ENCODE assay signal across 8 cellular contexts in genomic region chrX:129843209-129843458, GRCh38. TPM values are rescaled to one million over a fixed set of nuclear protein-coding genes. Genes with fewer than 3 reads are reported as not detected.
DNase-seq lines count a peak whose midpoint lies in the region; ATAC-seq and TF ChIP-seq lines count a peak whose summit lies in the region.

No MANE protein-coding gene starts in this region.

- H3K4me3 ChIP-seq in H7 (ENCODE audit: insufficient read depth, low read depth, low read length) = peak overlapping the region; percentile 78
- H3K4me3 ChIP-seq in WERI-Rb-1 (ENCODE audit: low read depth, low read length) = peak overlapping the region; percentile 76
- H3K4me3 ChIP-seq in skeletal muscle satellite cell (ENCODE audit: low read length) = peak overlapping the region; percentile 88

- peak overlapping the region; percentile 89 for H3K4me2 ChIP-seq in skeletal muscle satellite cell (ENCODE audit: low read length)

- ATAC-seq in HG02884 (IDR thresholded peaks at IDR 0.05; ENCODE audit: unreplicated experiment) = no peak

- TF ChIP-seq CTCF in WERI-Rb-1 (IDR thresholded peaks at IDR 0.05; ENCODE audit: low read depth, low read length) = no peak

- peak overlapping the region; percentile 55 for H3K27ac ChIP-seq in WERI-Rb-1

- H3K9me3 ChIP-seq in WERI-Rb-1 (ENCODE audit: severe bottlenecking) = no peaks in the 10 kb centered on the region
- H3K9me3 ChIP-seq in skeletal muscle satellite cell (replicated peaks; ENCODE audit: low read length) = no peaks in the 10 kb centered on the region

- H3K9ac ChIP-seq in skeletal muscle satellite cell (ENCODE audit: low read depth, low read length) = peak overlapping the region; percentile 82

- H3K27me3 ChIP-seq in H7 (ENCODE audit: control insufficient read depth, insufficient read depth, low read length) (no peaks in the 10 kb centered on the region), WERI-Rb-1 (ENCODE audit: insufficient read depth, low read depth, severe bottlenecking) (peaks cover 20% of the 10 kb centered on the region), skeletal muscle satellite cell (ENCODE audit: control insufficient read depth, insufficient read depth, low read length) (peaks cover 18% of the 10 kb centered on the region)

- peaks cover 4% of the 10 kb centered on the region for H3K4me1 ChIP-seq in skeletal muscle satellite cell (ENCODE audit: control insufficient read depth, insufficient read depth, low read length)

- DNase-seq in H7 = peak; percentile 77
- no peak for DNase-seq in WERI-Rb-1
- peak; percentile 7 for DNase-seq in glomerular visceral epithelial cell (ENCODE audit: extremely low spot score)
- DNase-seq in cerebellar cortex (ENCODE audit: low spot score) = no peak
- DNase-seq in T1000 (lab: John Stamatoyannopoulos, UW) = no peak
- no peak for DNase-seq in GF-D8 (lab: John Stamatoyannopoulos, UW)

- H3K36me3 ChIP-seq in H7 (replicated peaks; ENCODE audit: control insufficient read depth, insufficient read depth, low read length) = peaks cover 3% of the 10 kb centered on the region
- peaks cover 4% of the 10 kb centered on the region for H3K36me3 ChIP-seq in WERI-Rb-1
- H3K36me3 ChIP-seq in skeletal muscle satellite cell (ENCODE audit: insufficient read depth, low read length) = peaks cover 3% of the 10 kb centered on the region

RNA-seq across cellular contexts. Expression of gene ZDHHC9, which starts 0.6 kb away (rescaled TPM):
- total RNA-seq in H7 (2014; rRNA removed; shearing (Covaris generic)) = 44.2 and 48.7 TPM in 2 replicates
- 24.3 and 33.6 TPM in 2 replicates for total RNA-seq in skeletal muscle satellite cell (2012; rRNA removed)

Comparison
In these comparisons a context has a peak if more than half of its experiments do, and no peak if none do; other contexts are left out.
1. DNase-seq: peak in H7 (single experiment) and glomerular visceral epithelial cell (single experiment); none in WERI-Rb-1 (single experiment), cerebellar cortex (single experiment), T1000 (single experiment) and GF-D8 (single experiment).
2. Peak in every context shown above with its lines, with median percentiles within 50 percentile points of each other: H3K4me3 ChIP-seq.